In the genomic region with DNA sequence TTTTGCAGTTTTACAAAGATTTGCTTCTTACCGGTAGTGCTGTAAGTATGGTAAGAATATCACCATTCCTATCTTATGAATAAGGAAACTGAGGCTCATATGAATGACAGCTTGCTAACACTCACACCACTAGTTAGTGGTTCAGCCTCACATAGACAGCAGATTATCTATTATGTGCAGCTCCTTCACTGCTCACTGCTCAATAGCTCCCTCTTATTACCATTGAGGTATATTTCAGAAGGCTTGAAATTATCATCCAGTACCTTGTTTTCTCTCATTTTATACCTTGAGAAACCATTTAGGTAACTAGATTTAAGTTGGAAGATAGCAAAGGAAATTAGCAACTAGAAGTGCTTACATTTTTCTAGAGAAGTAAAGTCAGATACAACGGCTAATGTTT, we compare ENCODE assay signal across 1 cellular context.
TF ChIP-seq lines count a peak whose summit lies in the region.

No MANE protein-coding gene starts in this region.

TF ChIP-seq in GM23338, 12 proteins besides CTCF, POLR2A, EP300 and RAD21 (continued from another document):
- no peak for TF ChIP-seq ZNF462 (CRISPR knock-in tag; IDR thresholded peaks at IDR 0.05)
- TF ChIP-seq STAT1 (IDR thresholded peaks at IDR 0.05; ENCODE audit: unreplicated experiment), result no peak
- no peak for TF ChIP-seq POLR2AphosphoS5 (IDR thresholded peaks at IDR 0.05; ENCODE audit: low read depth)
- no peak for TF ChIP-seq EZH2phosphoT487 (IDR thresholded peaks at IDR 0.05; ENCODE audit: unreplicated experiment)
- no peak for TF ChIP-seq NANOG (IDR thresholded peaks at IDR 0.05; ENCODE audit: borderline replicate concordance)
- TF ChIP-seq CREB1 (CRISPR knock-in tag; IDR thresholded peaks at IDR 0.05; ENCODE audit: low read depth), result no peak
- TF ChIP-seq EZH2 (IDR thresholded peaks at IDR 0.05; ENCODE audit: low read depth, unreplicated experiment), result no peak
- no peak for TF ChIP-seq ETS1 (IDR thresholded peaks at IDR 0.05)
- no peak for TF ChIP-seq ZNF114 (CRISPR knock-in tag; IDR thresholded peaks at IDR 0.05)
- TF ChIP-seq REST (IDR thresholded peaks at IDR 0.05; ENCODE audit: unreplicated experiment), result no peak
